Comparison of ENCODE assay signal across 8 cellular contexts in the genomic region with DNA sequence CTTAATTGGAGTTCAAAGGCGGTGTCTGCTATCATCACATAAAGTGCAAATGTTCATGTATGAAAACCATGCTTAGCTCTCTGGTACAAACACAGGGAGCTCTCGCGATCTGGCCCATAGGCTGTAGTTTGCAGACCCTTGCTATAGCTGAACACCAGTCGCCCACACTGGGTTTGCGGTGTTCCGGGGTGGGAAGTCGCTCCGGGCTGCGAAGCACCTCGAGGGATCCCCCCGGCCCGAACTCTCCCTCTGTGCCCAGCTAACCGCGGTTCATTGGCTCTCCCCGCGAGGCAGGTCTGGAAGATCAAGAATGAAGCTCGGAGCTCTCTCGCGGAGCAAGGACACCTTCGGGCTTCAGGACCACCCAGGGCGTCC. TPM values are rescaled to one million over a fixed set of nuclear protein-coding genes. Genes with fewer than 3 reads are reported as not detected.
DNase-seq lines count a peak whose midpoint lies in the region; ATAC-seq, FAIRE-seq and TF ChIP-seq lines count a peak whose summit lies in the region.

No MANE protein-coding gene starts in this region.

- H3K4me3 Mint-ChIP-seq in T-helper 1 cell treated with Interleukin-12 subunit alpha and Interleukin-12 subunit beta and Interleukin-4 antibody, amounts not matched to agents 30 μg/mL and 1 μg/mL, for 36 hours = peak overlapping the region; percentile 81

- H3K36me3 Mint-ChIP-seq in T-helper 1 cell treated with Interleukin-12 subunit alpha and Interleukin-12 subunit beta and Interleukin-4 antibody, amounts not matched to agents 30 μg/mL and 1 μg/mL, for 36 hours (ENCODE audit: low read depth) = peaks cover 13% of the 10 kb centered on the region

- peak overlapping the region; percentile 67 for H3K4me3 ChIP-seq in smooth muscle cell

- FAIRE-seq in D721Med (lab: Jason Lieb, UNC) = no peak

- H3K9me3 ChIP-seq in smooth muscle cell (replicated peaks; ENCODE audit: low read depth) = no peaks in the 10 kb centered on the region

- H3F3A ChIP-seq in smooth muscle cell (ENCODE audit: low read depth) = no peaks in the 10 kb centered on the region

- peaks cover 8% of the 10 kb centered on the region for H3K4me1 ChIP-seq in smooth muscle cell (ENCODE audit: low read depth)

- no peak for DNase-seq in left ventricle myocardium superior
- DNase-seq in smooth muscle cell (lab: John Stamatoyannopoulos, UW; ENCODE audit: unreplicated experiment) = no peak
- DNase-seq in SIG-M5 (lab: John Stamatoyannopoulos, UW) = no peak
- DNase-seq in D721Med (ENCODE audit: insufficient read length, low spot score) = no peak
- DNase-seq in COLO668 (lab: John Stamatoyannopoulos, UW; ENCODE audit: unreplicated experiment) = no peak

- TF ChIP-seq CTCF in smooth muscle cell (IDR thresholded peaks at IDR 0.05; ENCODE audit: borderline replicate concordance, insufficient read depth, poor library complexity, severe bottlenecking) (no peak), D721Med (IDR thresholded peaks at IDR 0.05; ENCODE audit: insufficient read depth, missing control alignments) (no peak)

- intact Hi-C loops in left ventricle myocardium superior (cut with micrococcal nuclease) = no loop called here

- peak overlapping the region; percentile 79 for H3K4me2 ChIP-seq in smooth muscle cell

- peaks cover 18% of the 10 kb centered on the region for H3K27me3 Mint-ChIP-seq in T-helper 1 cell treated with Interleukin-12 subunit alpha and Interleukin-12 subunit beta and Interleukin-4 antibody, amounts not matched to agents 30 μg/mL and 1 μg/mL, for 36 hours (ENCODE audit: low read depth)

- no peak overlapping the region for H3K27ac ChIP-seq in smooth muscle cell (ENCODE audit: low read depth)

- WGBS in smooth muscle cell (ENCODE audit: low lambda C conversion rate) = 47% methylated on average over 18 of the region's 21 CpGs

- H3K79me2 ChIP-seq in smooth muscle cell (ENCODE audit: low read depth) = no peaks in the 10 kb centered on the region

- H3K27me3 ChIP-seq in smooth muscle cell (ENCODE audit: low read depth) = no peaks in the 10 kb centered on the region

- H3K9ac ChIP-seq in smooth muscle cell (ENCODE audit: low read depth) = no peak overlapping the region

- peak overlapping the region; percentile 72 for H3K27ac Mint-ChIP-seq in T-helper 1 cell treated with Interleukin-12 subunit alpha and Interleukin-12 subunit beta and Interleukin-4 antibody, amounts not matched to agents 30 μg/mL and 1 μg/mL, for 36 hours

- H3K36me3 ChIP-seq in smooth muscle cell (ENCODE audit: low read depth) = no peaks in the 10 kb centered on the region

- peak overlapping the region; percentile 59 for H2AFZ ChIP-seq in smooth muscle cell (ENCODE audit: low read depth)

- H4K20me1 ChIP-seq in smooth muscle cell (ENCODE audit: low read depth) = no peaks in the 10 kb centered on the region

- peaks cover 28% of the 10 kb centered on the region for H3K4me1 Mint-ChIP-seq in T-helper 1 cell treated with Interleukin-12 subunit alpha and Interleukin-12 subunit beta and Interleukin-4 antibody, amounts not matched to agents 30 μg/mL and 1 μg/mL, for 36 hours (ENCODE audit: low read depth)

- peak; percentile 31 for ATAC-seq in GM18868 (IDR thresholded peaks at IDR 0.05; ENCODE audit: unreplicated experiment)
- ATAC-seq in HG02763 (IDR thresholded peaks at IDR 0.05; ENCODE audit: unreplicated experiment) = peak; percentile 24
- peak; percentile 24 for ATAC-seq in left ventricle myocardium superior

- no peaks in the 10 kb centered on the region for H3K9me3 Mint-ChIP-seq in T-helper 1 cell treated with Interleukin-12 subunit alpha and Interleukin-12 subunit beta and Interleukin-4 antibody, amounts not matched to agents 30 μg/mL and 1 μg/mL, for 36 hours

RNA-seq across cellular contexts. Expression of gene PRPS2, which starts 0.3 kb away (rescaled TPM):
- 3.9 TPM for total RNA-seq in left ventricle myocardium superior
- 22.2 and 28.0 TPM in 2 replicates for total RNA-seq in smooth muscle cell
- polyA plus RNA-seq in smooth muscle cell = 13.4 and 14.5 TPM in 2 replicates
